ENCODE assay signal across 30 cellular contexts in genomic region chr5:128512894-128513293, GRCh38. TPM values are rescaled to one million over a fixed set of nuclear protein-coding genes. Genes with fewer than 3 reads are reported as not detected.
"Had no signal": no experiment of that assay in that cellular context is flagged by ENCODE, and none has a peak within 500 bp of the region (broad histone marks: within the 10 kb centered on the region; RNA-seq: fewer than 3 reads in every experiment).

No MANE protein-coding gene starts in this region.

- H3K27me3 ChIP-seq: neutrophil, ovary, right lobe of liver, sigmoid colon, stomach, thyroid gland, tibial nerve, upper lobe of left lung, vagina had no signal

- DNase-seq: naive B cell; naive thymus-derived CD8-positive, alpha-beta T cell; nephron progenitor cell; nucleus accumbens; ovary; posterior cingulate gyrus; psoas muscle; right lobe of liver; sigmoid colon; small intestine; stimulated activated CD4-positive, alpha-beta T cell treated with anti-CD3 and anti-CD28 coated beads, Interleukin-15, amount 100 ng/mL, for 24 hours; stimulated activated CD4-positive, alpha-beta T cell treated with anti-CD3 and anti-CD28 coated beads, Interleukin-2, amount 100 ng/mL, for 24 hours; stimulated activated CD4-positive, alpha-beta T cell treated with anti-CD3 and anti-CD28 coated beads, Interleukin-2, amount 100 ng/mL, for 48 hours; stimulated activated CD4-positive, alpha-beta T cell treated with anti-CD3 and anti-CD28 coated beads, Interleukin-4, amount 100 ng/mL, for 24 hours; stimulated activated naive B cell treated with anti-CD40 and anti-IgM and Interleukin-4, amounts not matched to agents 10 μg/mL and 1 μg/mL and 100 μg/mL, for 72 hours; stimulated activated naive CD4-positive, alpha-beta T cell treated with Interleukin-2 at 50 U/mL for 16 hours; stomach; thyroid gland; trophoblast cell; upper lobe of left lung had no signal

- H3K9me3 ChIP-seq: neutrophil, ovary, psoas muscle, right lobe of liver, sigmoid colon, stomach, thoracic aorta, thyroid gland, tibial nerve, upper lobe of left lung, vagina had no signal

- H3K27ac Mint-ChIP-seq: naive B cell; naive thymus-derived CD8-positive, alpha-beta T cell; natural killer cell treated with Interleukin-12 subunit alpha and Interleukin-12 subunit beta and Interleukin-15 and Interleukin-18, amount 100 ng/mL, for 72 hours; progenitor cell of endocrine pancreas; stimulated activated effector memory CD8-positive, alpha-beta T cell treated with anti-CD3 and anti-CD28 coated beads, Interleukin-12 subunit alpha, Interleukin-12 subunit beta, amount 100 ng/mL, for 72 hours; stimulated activated naive B cell treated with anti-CD40 and anti-IgM and Interleukin-4, amounts not matched to agents 10 μg/mL and 1 μg/mL and 100 μg/mL, for 72 hours; stimulated activated naive CD8-positive, alpha-beta T cell treated with anti-CD3 and anti-CD28 coated beads, Interleukin-15, Interleukin-2, amounts not matched to agents 100 ng/mL and 50 ng/mL, for 24 hours had no signal

- H3K36me3 ChIP-seq: neutrophil, ovary, right lobe of liver, sigmoid colon, stomach, thoracic aorta, thyroid gland, tibial nerve, upper lobe of left lung, vagina had no signal

- H3K4me1 ChIP-seq: parathyroid adenoma, psoas muscle, right lobe of liver, sigmoid colon, stomach, thyroid gland, tibial nerve, upper lobe of left lung, vagina had no signal

- H3K27ac ChIP-seq: neutrophil, ovary, parathyroid adenoma, psoas muscle, right lobe of liver, sigmoid colon, stomach, thoracic aorta, thyroid gland, tibial nerve, upper lobe of left lung, vagina had no signal

- H3K4me3 ChIP-seq: ovary, psoas muscle, right lobe of liver, sigmoid colon, stomach, thoracic aorta, thyroid gland, tibial nerve, upper lobe of left lung, vagina had no signal

- H3K4me1 Mint-ChIP-seq: naive B cell; naive thymus-derived CD8-positive, alpha-beta T cell; nephron progenitor cell; stimulated activated effector memory CD8-positive, alpha-beta T cell treated with anti-CD3 and anti-CD28 coated beads, Interleukin-12 subunit alpha, Interleukin-12 subunit beta, amount 100 ng/mL, for 72 hours; stimulated activated naive B cell treated with anti-CD40 and anti-IgM and Interleukin-4, amounts not matched to agents 10 μg/mL and 1 μg/mL and 100 μg/mL, for 72 hours had no signal

- H3K27me3 Mint-ChIP-seq: naive B cell; natural killer cell treated with Interleukin-12 subunit alpha and Interleukin-12 subunit beta and Interleukin-15 and Interleukin-18, amount 100 ng/mL, for 72 hours; progenitor cell of endocrine pancreas; stimulated activated naive B cell treated with anti-CD40 and anti-IgM and Interleukin-4, amounts not matched to agents 10 μg/mL and 1 μg/mL and 100 μg/mL, for 72 hours; stimulated activated naive CD8-positive, alpha-beta T cell treated with anti-CD3 and anti-CD28 coated beads, Interleukin-15, Interleukin-2, amounts not matched to agents 100 ng/mL and 50 ng/mL, for 24 hours had no signal

- ATAC-seq: naive thymus-derived CD8-positive, alpha-beta T cell; natural killer cell treated with Interleukin-12 subunit alpha and Interleukin-12 subunit beta and Interleukin-15 and Interleukin-18, amount 100 ng/mL, for 72 hours; psoas muscle; right lobe of liver; stimulated activated effector memory CD8-positive, alpha-beta T cell treated with anti-CD3 and anti-CD28 coated beads, Interleukin-12 subunit alpha, Interleukin-12 subunit beta, amount 100 ng/mL, for 72 hours; stimulated activated naive B cell treated with anti-CD40 and anti-IgM and Interleukin-4, amounts not matched to agents 10 μg/mL and 1 μg/mL and 100 μg/mL, for 72 hours had no signal

- H3K36me3 Mint-ChIP-seq: naive B cell; naive thymus-derived CD8-positive, alpha-beta T cell; natural killer cell treated with Interleukin-12 subunit alpha and Interleukin-12 subunit beta and Interleukin-15 and Interleukin-18, amount 100 ng/mL, for 72 hours; stimulated activated effector memory CD8-positive, alpha-beta T cell treated with anti-CD3 and anti-CD28 coated beads, Interleukin-12 subunit alpha, Interleukin-12 subunit beta, amount 100 ng/mL, for 72 hours; stimulated activated naive B cell treated with anti-CD40 and anti-IgM and Interleukin-4, amounts not matched to agents 10 μg/mL and 1 μg/mL and 100 μg/mL, for 72 hours had no signal

- H3K4me3 Mint-ChIP-seq: naive B cell; naive thymus-derived CD8-positive, alpha-beta T cell; natural killer cell treated with Interleukin-12 subunit alpha and Interleukin-12 subunit beta and Interleukin-15 and Interleukin-18, amount 100 ng/mL, for 72 hours; nephron progenitor cell; neural crest cell; stimulated activated effector memory CD8-positive, alpha-beta T cell treated with anti-CD3 and anti-CD28 coated beads, Interleukin-12 subunit alpha, Interleukin-12 subunit beta, amount 100 ng/mL, for 72 hours; stimulated activated naive B cell treated with anti-CD40 and anti-IgM and Interleukin-4, amounts not matched to agents 10 μg/mL and 1 μg/mL and 100 μg/mL, for 72 hours; stimulated activated naive CD8-positive, alpha-beta T cell treated with anti-CD3 and anti-CD28 coated beads, Interleukin-15, Interleukin-2, amounts not matched to agents 100 ng/mL and 50 ng/mL, for 24 hours had no signal

RNA-seq across cellular contexts. Expression of gene FBN2, which starts 25.2 kb away (rescaled TPM):
- total RNA-seq: natural killer cell treated with Interleukin-12 subunit alpha and Interleukin-12 subunit beta and Interleukin-15 and Interleukin-18, amount 100 ng/mL, for 72 hours had no signal
- polyA plus RNA-seq: naive thymus-derived CD8-positive, alpha-beta T cell had no signal
